ENCODE assay signal across 33 cellular contexts in the genomic region with DNA sequence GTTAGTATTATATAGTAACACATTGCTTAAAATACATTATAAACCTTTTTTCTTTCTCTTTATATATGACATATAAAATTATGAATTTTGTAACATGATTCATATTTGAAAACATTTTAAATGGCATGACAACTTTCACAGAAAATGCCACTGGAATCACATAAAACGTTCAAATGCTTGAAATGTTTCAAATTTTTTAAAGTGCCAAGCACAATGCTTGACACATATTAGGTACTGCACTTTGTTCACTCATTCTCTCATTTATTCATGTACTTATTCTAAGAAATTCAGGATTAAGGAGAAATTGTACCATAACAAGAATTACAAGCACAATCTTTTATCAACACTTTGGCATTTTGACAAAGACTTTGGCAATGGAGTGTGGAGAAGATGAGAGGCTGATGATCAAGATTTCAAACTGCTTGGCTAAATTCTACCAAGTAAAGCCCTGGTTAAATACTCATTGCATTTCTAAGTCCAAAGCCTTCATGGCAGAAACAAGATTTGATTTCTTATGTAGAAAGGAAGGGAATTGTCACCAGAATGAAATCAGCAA.
DNase-seq lines count a peak whose midpoint lies in the region; ATAC-seq and FAIRE-seq lines count a peak whose summit lies in the region.
"Had no signal": no experiment of that assay in that cellular context is flagged by ENCODE, and none has a peak within 500 bp of the region (broad histone marks: within the 10 kb centered on the region; RNA-seq: fewer than 3 reads in every experiment).

No MANE protein-coding gene starts in this region.

- intact Hi-C loops in left colon (cut with DNase I, micrococcal nuclease), result no loop called here

- H3K27ac ChIP-seq in ACC112 (ENCODE audit: low read depth, low read length), result no peak overlapping the region
- H3K27ac ChIP-seq: esophagus muscularis mucosa, gastrocnemius medialis, hepatocyte, neural progenitor cell, right lobe of liver, tibial artery had no signal

- no peaks in the 10 kb centered on the region for H3K27me3 ChIP-seq in ACC112 (ENCODE audit: insufficient read depth, low read length)
- H3K27me3 ChIP-seq: esophagus muscularis mucosa, gastrocnemius medialis, hepatocyte, neural progenitor cell, right lobe of liver, tibial artery had no signal

- H3K4me1 ChIP-seq in ACC112 (ENCODE audit: control insufficient read depth, insufficient read depth, low read length, unreplicated experiment), result peaks cover 41% of the 10 kb centered on the region
- H3K4me1 ChIP-seq: gastrocnemius medialis, HAP-1, neural progenitor cell had no signal

- no peaks in the 10 kb centered on the region for H3K79me2 ChIP-seq in ACC112 (ENCODE audit: control insufficient read depth, insufficient read depth, low read length, unreplicated experiment)
- H3K79me2 ChIP-seq: hepatocyte had no signal

- H2AFZ ChIP-seq in ACC112 (ENCODE audit: low read length, unreplicated experiment), result peak overlapping the region; percentile 53
- H2AFZ ChIP-seq: hepatocyte, neural progenitor cell had no signal

- no peaks in the 10 kb centered on the region for H3K36me3 ChIP-seq in ACC112 (ENCODE audit: insufficient read depth, low read length)
- H3K36me3 ChIP-seq: esophagus muscularis mucosa, gastrocnemius medialis, HAP-1, neural progenitor cell, right lobe of liver, tibial artery had no signal

- ATAC-seq in left colon (no peak), HG03565 (IDR thresholded peaks at IDR 0.05; ENCODE audit: unreplicated experiment) (no peak)
- ATAC-seq: activated CD8-positive, alpha-beta memory T cell treated with anti-CD3 and anti-CD28 coated beads, Interleukin-2, amount 10 ng/mL, durations not matched to agents 7 days and 5 days; activated T-cell treated with anti-CD3 and anti-CD28 coated beads, Interleukin-2, amount 50 U/mL, for 4 hours; gastrocnemius medialis; left lobe of liver; right lobe of liver; Right ventricle myocardium inferior had no signal

- H3K4me3 ChIP-seq in ACC112 (ENCODE audit: low read depth, low read length), result no peak overlapping the region
- H3K4me3 ChIP-seq: esophagus muscularis mucosa, gastrocnemius medialis, HAP-1, hepatocyte, neural progenitor cell, right lobe of liver, tibial artery had no signal

- FAIRE-seq in colon (lab: Jason Lieb, UNC), result peak; percentile 36
- FAIRE-seq: bronchial epithelial cell, endometrium, GM12892 had no signal

- DNase-seq in NCI-H226 (peak; percentile 32), myocyte (ENCODE audit: low read depth) (peak; percentile 24), left colon (no peak), hepatic stellate cell (ENCODE audit: low spot score) (no peak)
- DNase-seq in stimulated activated CD4-positive, alpha-beta T cell treated with anti-CD3 and anti-CD28 coated beads, Interleukin-15, amount 100 ng/mL, for 24 hours, result no peak
- DNase-seq: activated CD8-positive, alpha-beta memory T cell treated with anti-CD3 and anti-CD28 coated beads, Interleukin-2, amount 10 ng/mL, durations not matched to agents 7 days and 5 days; activated gamma-delta T cell; activated naive CD8-positive, alpha-beta T cell treated with anti-CD3 and anti-CD28 coated beads for 36 hours; activated T-cell treated with anti-CD3 and anti-CD28 coated beads, Interleukin-2, amount 50 U/mL, for 4 hours; aorta; CD8-positive, alpha-beta memory T cell; DMS153; gastrocnemius medialis; NCI-H1048; NCI-H1694 treated with DMSO at 0.1 percent for 48 hours; NCI-H510A; right lobe of liver; stimulated activated CD4-positive, alpha-beta T cell treated with anti-CD3 and anti-CD28 coated beads, Interleukin-12 subunit alpha, Interleukin-12 subunit beta, amount 100 ng/mL, for 4 hours; stimulated activated CD4-positive, alpha-beta T cell treated with anti-CD3 and anti-CD28 coated beads, Interleukin-4, amount 100 ng/mL, for 1 hour; T-helper 2 cell; tibial artery had no signal

Comparison
In these comparisons a context has a peak if more than half of its experiments do, and no peak if none do; other contexts are left out.
1. DNase-seq: peak in NCI-H226 (single experiment) and myocyte (single experiment); none in left colon (0 of 2), stimulated activated CD4-positive, alpha-beta T cell treated with anti-CD3 and anti-CD28 coated beads, Interleukin-15, amount 100 ng/mL, for 24 hours (single experiment) and hepatic stellate cell (single experiment).